17 cellular contexts compared by ENCODE assay signal in genomic region chr7:32611201-32611691, GRCh38.
DNase-seq lines count a peak whose midpoint lies in the region; TF ChIP-seq lines count a peak whose summit lies in the region.
"Had no signal": no experiment of that assay in that cellular context is flagged by ENCODE, and none has a peak within 500 bp of the region (broad histone marks: within the 10 kb centered on the region; RNA-seq: fewer than 3 reads in every experiment).

No MANE protein-coding gene starts in this region.

- peaks cover 18% of the 10 kb centered on the region for H3K4me1 Mint-ChIP-seq in neural crest cell
- no peaks in the 10 kb centered on the region for H3K4me1 Mint-ChIP-seq in endothelial cell (ENCODE audit: unreplicated experiment)
- H3K4me1 Mint-ChIP-seq: activated naive CD4-positive, alpha-beta T cell treated with anti-CD3 and anti-CD28 coated beads, Interleukin-2, amount 50 U/mL, for 24 hours had no signal

- POLR2A ChIA-PET in AG04449 (lab: Yijun Ruan, JAX): no interaction called here

- peak; percentile 16 for DNase-seq in AG04449 (ENCODE audit: low read depth, low spot score)
- no peak for DNase-seq in ascending aorta (ENCODE audit: low spot score in 2 of 2)
- peak; percentile 34 for DNase-seq in globus pallidus (ENCODE audit: low spot score)
- no peak for DNase-seq in neural crest cell (ENCODE audit: low read depth, low spot score)
- no peak for DNase-seq in NK-92 treated with Interleukin-12 subunit alpha and Interleukin-12 subunit beta, amount 100 ng/mL, for 24 hours (lab: John Stamatoyannopoulos, UW)
- DNase-seq in NCI-H526 treated with DMSO at 0.1 percent for 48 hours (lab: John Stamatoyannopoulos, UW): no peak
- DNase-seq in endothelial cell (ENCODE audit: low spot score): no peak
- no peak for DNase-seq in SHP77 (lab: John Stamatoyannopoulos, UW)
- DNase-seq: activated CD8-positive, alpha-beta memory T cell treated with anti-CD3 and anti-CD28 coated beads, Interleukin-2, amount 50 U/mL, for 48 hours; foreskin keratinocyte; kidney; MG63; naive B cell; NCI-H2171; sigmoid colon had no signal

- H3K4me3 ChIP-seq in AG04449 (ENCODE audit: low read depth, low read length) (no peak overlapping the region), ascending aorta (no peak overlapping the region)
- H3K4me3 ChIP-seq: MG63, sigmoid colon had no signal

- peak overlapping the region; percentile 1 to 37 for H3K27ac ChIP-seq in ascending aorta
- H3K27ac ChIP-seq: foreskin keratinocyte had no signal

- H3K4me3 Mint-ChIP-seq in neural crest cell (no peak overlapping the region), endothelial cell (ENCODE audit: unreplicated experiment) (no peak overlapping the region)
- H3K4me3 Mint-ChIP-seq: activated naive CD4-positive, alpha-beta T cell treated with anti-CD3 and anti-CD28 coated beads, Interleukin-2, amount 50 U/mL, for 24 hours; dendritic cell treated with granulocyte-macrophage colony-stimulating factor and Interleukin-4, amounts not matched to agents 40 ng/mL and 50 ng/mL, for 4 days; naive B cell had no signal

- CTCF ChIA-PET in AG04449 (lab: Yijun Ruan, JAX): no interaction called here

- TF ChIP-seq CTCF in AG04449 (IDR thresholded peaks at IDR 0.05; ENCODE audit: insufficient read depth, low read length, missing control alignments): no peak
- TF ChIP-seq CTCF in ascending aorta (IDR thresholded peaks at IDR 0.05): no peak
- TF ChIP-seq CTCF in neural crest cell (conservative IDR thresholded peaks at IDR 0.05): no peak
- no peak for TF ChIP-seq CTCF in endothelial cell (IDR thresholded peaks at IDR 0.05; ENCODE audit: unreplicated experiment)

- H3K36me3 ChIP-seq in ascending aorta: no peaks in the 10 kb centered on the region
- H3K36me3 ChIP-seq: MG63, sigmoid colon had no signal

- no peaks in the 10 kb centered on the region for H3K27me3 Mint-ChIP-seq in neural crest cell (ENCODE audit: low read depth)
- H3K27me3 Mint-ChIP-seq in endothelial cell (ENCODE audit: unreplicated experiment): peaks cover 2% of the 10 kb centered on the region
- H3K27me3 Mint-ChIP-seq: activated naive CD4-positive, alpha-beta T cell treated with anti-CD3 and anti-CD28 coated beads, Interleukin-2, amount 50 U/mL, for 24 hours; dendritic cell treated with granulocyte-macrophage colony-stimulating factor and Interleukin-4, amounts not matched to agents 40 ng/mL and 50 ng/mL, for 4 days; naive B cell had no signal

- no peaks in the 10 kb centered on the region for H3K9me3 ChIP-seq in ascending aorta
- H3K9me3 ChIP-seq: MG63, sigmoid colon had no signal

- intact Hi-C loops in ascending aorta (cut with DNase I): no loop called here

- H3K36me3 Mint-ChIP-seq in neural crest cell (ENCODE audit: low read depth): peaks cover 6% of the 10 kb centered on the region
- peaks cover 4% of the 10 kb centered on the region for H3K36me3 Mint-ChIP-seq in endothelial cell (ENCODE audit: low read depth, unreplicated experiment)
- H3K36me3 Mint-ChIP-seq: activated naive CD4-positive, alpha-beta T cell treated with anti-CD3 and anti-CD28 coated beads, Interleukin-2, amount 50 U/mL, for 24 hours had no signal

- peaks cover 3% of the 10 kb centered on the region for H3K9me3 Mint-ChIP-seq in neural crest cell
- H3K9me3 Mint-ChIP-seq in endothelial cell (ENCODE audit: unreplicated experiment): no peaks in the 10 kb centered on the region
- H3K9me3 Mint-ChIP-seq: activated naive CD4-positive, alpha-beta T cell treated with anti-CD3 and anti-CD28 coated beads, Interleukin-2, amount 50 U/mL, for 24 hours; dendritic cell treated with granulocyte-macrophage colony-stimulating factor and Interleukin-4, amounts not matched to agents 40 ng/mL and 50 ng/mL, for 4 days had no signal

- peaks cover 3 to 8% of the 10 kb centered on the region in 2 donors for H3K4me1 ChIP-seq in ascending aorta

- H3K27ac Mint-ChIP-seq in neural crest cell (ENCODE audit: unreplicated experiment): peak overlapping the region; percentile 7
- no peak overlapping the region for H3K27ac Mint-ChIP-seq in endothelial cell (ENCODE audit: unreplicated experiment)
- H3K27ac Mint-ChIP-seq: activated naive CD4-positive, alpha-beta T cell treated with anti-CD3 and anti-CD28 coated beads, Interleukin-2, amount 50 U/mL, for 24 hours; dendritic cell treated with granulocyte-macrophage colony-stimulating factor and Interleukin-4, amounts not matched to agents 40 ng/mL and 50 ng/mL, for 4 days had no signal

- H3K27me3 ChIP-seq in ascending aorta: no peaks in the 10 kb centered on the region
- H3K27me3 ChIP-seq: foreskin keratinocyte, MG63, sigmoid colon had no signal

Comparison
In these comparisons a context has a peak if more than half of its experiments do, and no peak if none do; other contexts are left out.
1. DNase-seq: peak in AG04449 (single experiment) and globus pallidus (single experiment); none in ascending aorta (0 of 2), neural crest cell (single experiment), NK-92 treated with Interleukin-12 subunit alpha and Interleukin-12 subunit beta, amount 100 ng/mL, for 24 hours (single experiment), NCI-H526 treated with DMSO at 0.1 percent for 48 hours (single experiment), endothelial cell (single experiment) and SHP77 (0 of 2).